7 cellular contexts compared by ENCODE assay signal in the genomic region with DNA sequence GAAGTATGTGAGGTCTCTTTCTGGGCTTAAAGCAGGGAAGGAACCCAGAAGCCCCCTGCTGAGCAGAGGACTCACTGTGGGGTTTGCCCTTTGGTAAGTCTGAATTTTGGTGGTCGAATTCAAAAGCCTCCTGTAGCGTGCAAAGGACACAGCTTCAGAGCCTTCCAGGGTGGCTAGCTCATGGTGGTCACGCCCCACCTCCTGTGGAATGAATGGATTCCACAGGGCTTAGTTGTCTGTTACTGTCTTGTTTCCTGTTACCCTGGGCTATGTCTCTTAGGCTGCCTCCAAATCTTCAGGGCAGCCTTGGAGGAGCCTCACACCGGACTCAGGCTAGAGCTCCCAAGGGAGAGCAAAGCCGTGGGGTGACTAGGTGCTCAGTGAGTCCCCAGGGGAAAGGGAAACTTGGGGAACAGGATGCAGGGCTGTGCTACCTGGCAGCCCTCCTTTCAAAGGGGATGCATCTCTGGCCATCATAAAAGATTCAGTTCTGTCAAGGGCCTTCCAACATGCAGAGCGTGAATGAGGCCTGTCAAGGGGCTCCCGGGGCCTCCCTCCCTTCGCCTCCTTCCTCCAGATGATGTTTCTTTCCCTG.
DNase-seq lines count a peak whose midpoint lies in the region; ATAC-seq, FAIRE-seq and TF ChIP-seq lines count a peak whose summit lies in the region.

No MANE protein-coding gene starts in this region.

- H3K9me3 ChIP-seq in astrocyte (ENCODE audit: insufficient read depth, low read depth, low read length) (no peaks in the 10 kb centered on the region), Peyer's patch (no peaks in the 10 kb centered on the region)

- peak overlapping the region; percentile 20 for H3K4me3 Mint-ChIP-seq in astrocyte (ENCODE audit: unreplicated experiment)

- H3K4me2 ChIP-seq in astrocyte (ENCODE audit: low read length), result peak overlapping the region; percentile 90

- no peaks in the 10 kb centered on the region for H3K27me3 ChIP-seq in astrocyte (ENCODE audit: insufficient read depth, low read length)
- H3K27me3 ChIP-seq in Peyer's patch, result no peaks in the 10 kb centered on the region

- ATAC-seq in GM19351 (IDR thresholded peaks at IDR 0.05; ENCODE audit: unreplicated experiment), result peak; percentile 19
- ATAC-seq in HG03103 (IDR thresholded peaks at IDR 0.05; ENCODE audit: low read depth, unreplicated experiment), result peak; percentile 6

- TF ChIP-seq CTCF in astrocyte (IDR thresholded peaks at IDR 0.05; ENCODE audit: insufficient read depth, low read depth, low read length), result no peak
- no peak for TF ChIP-seq CTCF in Peyer's patch (IDR thresholded peaks at IDR 0.05)

- peaks cover 18% of the 10 kb centered on the region for H3K4me1 ChIP-seq in astrocyte (ENCODE audit: insufficient read depth, low read length)
- peaks cover 0 to 6% (median 0%) of the 10 kb centered on the region in 4 donors for H3K4me1 ChIP-seq in Peyer's patch

- H3K4me3 ChIP-seq in astrocyte (ENCODE audit: insufficient read depth, low read depth, low read length) (peak overlapping the region; percentile 48), Peyer's patch (no peak overlapping the region)

- H3K27me3 Mint-ChIP-seq in astrocyte (ENCODE audit: low read depth, unreplicated experiment), result peaks cover 1% of the 10 kb centered on the region

- peak; percentile 89 for DNase-seq in astrocyte (ENCODE audit: low read depth)
- DNase-seq in renal cortical epithelial cell (ENCODE audit: low read depth), result peak; percentile 82
- no peak for DNase-seq in Peyer's patch
- DNase-seq in OCI-M2 (lab: John Stamatoyannopoulos, UW; ENCODE audit: unreplicated experiment), result no peak
- no peak for DNase-seq in stimulated activated CD4-positive, alpha-beta T cell treated with anti-CD3 and anti-CD28 coated beads, Interleukin-12 subunit alpha, Interleukin-12 subunit beta, amount 100 ng/mL, for 4 hours

- no peak for TF ChIP-seq POLR2A in Peyer's patch (IDR thresholded peaks at IDR 0.05)

- H3K9me3 Mint-ChIP-seq in astrocyte (ENCODE audit: unreplicated experiment), result no peaks in the 10 kb centered on the region

- H3K27ac Mint-ChIP-seq in astrocyte (ENCODE audit: unreplicated experiment), result peak overlapping the region; percentile 87

- peaks cover 2% of the 10 kb centered on the region for H3K36me3 Mint-ChIP-seq in astrocyte (ENCODE audit: low read depth, unreplicated experiment)

- H3K27ac ChIP-seq in astrocyte (ENCODE audit: low read depth, low read length) (peak overlapping the region; percentile 98), Peyer's patch (no peak overlapping the region)

- peak overlapping the region; percentile 70 for H2AFZ ChIP-seq in astrocyte (ENCODE audit: low read depth, low read length)

- peak overlapping the region; percentile 90 for H3K9ac ChIP-seq in astrocyte (ENCODE audit: low read length)

- H3K79me2 ChIP-seq in astrocyte (ENCODE audit: insufficient read depth, low read length), result no peaks in the 10 kb centered on the region

- peaks cover 24% of the 10 kb centered on the region for H3K4me1 Mint-ChIP-seq in astrocyte (ENCODE audit: low read depth, unreplicated experiment)

- no peaks in the 10 kb centered on the region for H4K20me1 ChIP-seq in astrocyte (ENCODE audit: insufficient read depth, low read length)

- peak; percentile 80 for FAIRE-seq in astrocyte (lab: Jason Lieb, UNC)

- no peaks in the 10 kb centered on the region for H3K36me3 ChIP-seq in astrocyte (ENCODE audit: insufficient read depth, low read length)
- no peaks in the 10 kb centered on the region for H3K36me3 ChIP-seq in Peyer's patch

Comparison
In these comparisons a context has a peak if more than half of its experiments do, and no peak if none do; other contexts are left out.
1. DNase-seq: peak in astrocyte (single experiment) and renal cortical epithelial cell (single experiment); none in Peyer's patch (0 of 3), OCI-M2 (single experiment) and stimulated activated CD4-positive, alpha-beta T cell treated with anti-CD3 and anti-CD28 coated beads, Interleukin-12 subunit alpha, Interleukin-12 subunit beta, amount 100 ng/mL, for 4 hours (single experiment).